Comparison of ENCODE assay signal across 24 cellular contexts in the genomic region with DNA sequence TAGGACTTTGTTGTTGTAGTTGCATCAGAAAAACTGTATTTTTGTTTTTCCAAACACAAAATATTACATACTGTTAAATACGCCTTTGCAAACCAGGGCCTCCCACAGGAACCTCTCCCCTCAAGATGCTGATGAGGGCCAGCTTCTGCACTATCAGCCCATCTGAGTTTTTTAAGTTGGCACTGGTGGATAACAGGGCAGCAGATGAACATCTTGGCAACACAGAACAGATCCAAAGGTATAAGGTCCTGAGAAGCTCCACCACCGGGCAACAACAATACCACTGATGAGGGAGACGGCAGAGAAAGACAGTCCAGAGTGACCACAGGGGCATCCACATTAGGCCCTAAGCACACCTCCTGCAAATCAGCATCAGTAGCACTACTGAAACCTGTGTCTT.
DNase-seq lines count a peak whose midpoint lies in the region; ATAC-seq, FAIRE-seq and TF ChIP-seq lines count a peak whose summit lies in the region.
"Had no signal": no experiment of that assay in that cellular context is flagged by ENCODE, and none has a peak within 500 bp of the region (broad histone marks: within the 10 kb centered on the region; RNA-seq: fewer than 3 reads in every experiment).

No MANE protein-coding gene starts in this region.

- no peak overlapping the region for H3K56ac ChIP-seq in mesendoderm (ENCODE audit: low read length)

- H3K4me2 ChIP-seq in HepG2 (ENCODE audit: low read depth, low read length) (no peak overlapping the region), mesendoderm (ENCODE audit: low read length) (no peak overlapping the region)

- H3K27me3 Mint-ChIP-seq in stimulated activated memory B cell treated with anti-CD40 and anti-IgM and Interleukin-4, amounts not matched to agents 10 μg/mL and 1 μg/mL and 100 μg/mL, for 72 hours: peaks cover 24% of the 10 kb centered on the region

- H3K27ac ChIP-seq in right lobe of liver: no peak overlapping the region
- H3K27ac ChIP-seq in HepG2 (ENCODE audit: extremely low read length, insufficient read depth, low read length): no peak overlapping the region
- no peak overlapping the region for H3K27ac ChIP-seq in sigmoid colon
- no peak overlapping the region for H3K27ac ChIP-seq in upper lobe of right lung
- H3K27ac ChIP-seq in mesendoderm (ENCODE audit: low read depth, low read length): no peak overlapping the region
- H3K27ac ChIP-seq: RWPE1 had no signal

- H2BK15ac ChIP-seq in mesendoderm (replicated peaks; ENCODE audit: low read depth): no peak overlapping the region

- no peak for TF ChIP-seq CTCF in right lobe of liver (IDR thresholded peaks at IDR 0.05)
- no peak for TF ChIP-seq CTCF in HepG2 (CRISPR knock-in tag; IDR thresholded peaks at IDR 0.05)
- no peak for TF ChIP-seq CTCF in sigmoid colon (IDR thresholded peaks at IDR 0.05)
- TF ChIP-seq CTCF in upper lobe of right lung (IDR thresholded peaks at IDR 0.05): no peak
- no peak for TF ChIP-seq CTCF in GM10248 (IDR thresholded peaks at IDR 0.05; ENCODE audit: control extremely low read depth, extremely low read depth, low read depth, missing control alignments)

- CTCF ChIA-PET in HepG2 (lab: Yijun Ruan, JAX; ENCODE audit: low intra/inter-chr PET ratio, low total read pairs): no interaction called here
- CTCF ChIA-PET in GM10248 (lab: Yijun Ruan, JAX): no interaction called here

- no peak overlapping the region for H4K5ac ChIP-seq in mesendoderm (ENCODE audit: low read length)

- POLR2A ChIA-PET in HepG2 (lab: Yijun Ruan, JAX): no interaction called here
- POLR2A ChIA-PET in GM10248 (lab: Yijun Ruan, JAX): no interaction called here

- no TSS peak for BruUV-seq in HepG2 (replicated peaks; lab: Mats Ljungman, UMichigan)

- FAIRE-seq in HepG2 (lab: Jason Lieb, UNC): no peak
- FAIRE-seq: G401.6, GM12878 had no signal

- no peak overlapping the region for H2AFZ ChIP-seq in HepG2 (ENCODE audit: low read length)

- no peak overlapping the region for H3K4me3 ChIP-seq in right lobe of liver
- no peak overlapping the region for H3K4me3 ChIP-seq in HepG2 (replicated peaks in 1 of 3; ENCODE audit: insufficient read depth in 1 of 3, low read depth in 2 of 3, low read length in 3 of 3)
- H3K4me3 ChIP-seq in sigmoid colon: no peak overlapping the region
- no peak overlapping the region for H3K4me3 ChIP-seq in upper lobe of right lung
- no peak overlapping the region for H3K4me3 ChIP-seq in mesendoderm (ENCODE audit: low read length)
- H3K4me3 ChIP-seq: GM12878 had no signal

- 84% methylated on average over 2 of the region's 3 CpGs for WGBS in right lobe of liver (ENCODE audit: insufficient coverage, low coverage, low lambda C conversion rate, missing lambda C conversion rate)
- 8% methylated on average over 3 of the region's 3 CpGs for WGBS in HepG2 (ENCODE audit: low lambda C conversion rate)
- 89 to 95% methylated on average over 3 of the region's 3 CpGs for WGBS in sigmoid colon, 2 donors
- no CpG with 5 or more reads among the region's 3 CpGs for WGBS in mesendoderm (ENCODE audit: extremely low coverage, insufficient coverage, low lambda C conversion rate)

- no peaks in the 10 kb centered on the region for H3K79me2 ChIP-seq in HepG2 (ENCODE audit: insufficient read depth, low read length)
- no peaks in the 10 kb centered on the region for H3K79me2 ChIP-seq in mesendoderm (ENCODE audit: control insufficient read depth, insufficient read depth, low read length)

- H3K18ac ChIP-seq in mesendoderm (ENCODE audit: low read length): no peak overlapping the region

- DNase-seq in right lobe of liver (peak in 2 of 3 donors; percentile 9 to 15), HepG2 (ENCODE audit: low spot score) (no peak), left lobe of liver (ENCODE audit: low spot score) (peak; percentile 10), sigmoid colon (peak; percentile 10), upper lobe of right lung (peak; percentile 1), GM10248 (ENCODE audit: extremely low spot score) (no peak), mesendoderm (no peak)
- DNase-seq: C1 segment of cervical spinal cord; Caco-2; CD4-positive, alpha-beta memory T cell; NCI-H1092; NCI-H1417 treated with DMSO at 0.1 percent for 48 hours; NCI-H1694 treated with DMSO at 0.1 percent for 48 hours; NCI-H2081; NCI-H2227 treated with DMSO at 0.1 percent for 48 hours; NCI-H510A; NCI-H69; SHP77 had no signal

- H3K27ac Mint-ChIP-seq in stimulated activated memory B cell treated with anti-CD40 and anti-IgM and Interleukin-4, amounts not matched to agents 10 μg/mL and 1 μg/mL and 100 μg/mL, for 72 hours: no peak overlapping the region
- H3K27ac Mint-ChIP-seq: CD4-positive, alpha-beta memory T cell had no signal

- in situ Hi-C loops in HepG2 (cut with HindIII; ENCODE audit: extremely low pct_ligation_motif_present, low pct_unique_long_range_greater_than_20kb): no loop called here

- H2BK120ac ChIP-seq in mesendoderm (ENCODE audit: low read depth, low read length): no peak overlapping the region

- H3K27me3 ChIP-seq in right lobe of liver: no peaks in the 10 kb centered on the region
- H3K27me3 ChIP-seq in HepG2 (ENCODE audit: control insufficient read depth in 1 of 2, insufficient read depth in 2 of 2, low read length in 2 of 2): peaks cover 11 to 69% of the 10 kb centered on the region in 2 experiments
- no peaks in the 10 kb centered on the region for H3K27me3 ChIP-seq in sigmoid colon
- no peaks in the 10 kb centered on the region for H3K27me3 ChIP-seq in upper lobe of right lung
- H3K27me3 ChIP-seq in mesendoderm (ENCODE audit: insufficient read depth, low read length, poor library complexity): no peaks in the 10 kb centered on the region

- no peaks in the 10 kb centered on the region for H3K9me3 ChIP-seq in right lobe of liver
- no peaks in the 10 kb centered on the region for H3K9me3 ChIP-seq in HepG2 (ENCODE audit: low read length)
- no peaks in the 10 kb centered on the region for H3K9me3 ChIP-seq in sigmoid colon
- H3K9me3 ChIP-seq in upper lobe of right lung: no peaks in the 10 kb centered on the region
- H3K9me3 ChIP-seq: Caco-2 had no signal

- no peak overlapping the region for H3K4ac ChIP-seq in mesendoderm (ENCODE audit: low read depth, low read length)

- no peak overlapping the region for H3K4me3 Mint-ChIP-seq in stimulated activated memory B cell treated with anti-CD40 and anti-IgM and Interleukin-4, amounts not matched to agents 10 μg/mL and 1 μg/mL and 100 μg/mL, for 72 hours
- H3K4me3 Mint-ChIP-seq: CD4-positive, alpha-beta memory T cell had no signal

- H4K8ac ChIP-seq in mesendoderm (ENCODE audit: low read depth, low read length): no peak overlapping the region

- H3K36me3 ChIP-seq in right lobe of liver (no peaks in the 10 kb centered on the region), HepG2 (replicated peaks in 1 of 2; ENCODE audit: control insufficient read depth in 1 of 2, insufficient read depth in 2 of 2, low read length in 2 of 2) (no peaks in the 10 kb centered on the region), sigmoid colon (no peaks in the 10 kb centered on the region), upper lobe of right lung (no peaks in the 10 kb centered on the region), mesendoderm (ENCODE audit: control insufficient read depth, insufficient read depth, low read length) (no peaks in the 10 kb centered on the region)

- TF ChIP-seq POLR2A in right lobe of liver (IDR thresholded peaks at IDR 0.05) (no peak), HepG2 (IDR thresholded peaks at IDR 0.05; ENCODE audit: insufficient read depth in 1 of 2, low read depth in 2 of 2, low read length in 2 of 2) (no peak), sigmoid colon (IDR thresholded peaks at IDR 0.05) (no peak)

- H3K4me1 ChIP-seq in right lobe of liver (no peaks in the 10 kb centered on the region), HepG2 (ENCODE audit: insufficient read depth, low read length) (no peaks in the 10 kb centered on the region), sigmoid colon (no peaks in the 10 kb centered on the region), upper lobe of right lung (no peaks in the 10 kb centered on the region), mesendoderm (ENCODE audit: control insufficient read depth, low read depth, low read length) (no peaks in the 10 kb centered on the region)
- H3K4me1 ChIP-seq: Caco-2 had no signal

- H3K9ac ChIP-seq in HepG2 (ENCODE audit: insufficient read depth, low read depth, low read length): no peak overlapping the region
- H3K9ac ChIP-seq in mesendoderm (ENCODE audit: low read length): no peak overlapping the region

- no peaks in the 10 kb centered on the region; the same call in 1 of the 2 replicates for H4K20me1 ChIP-seq in HepG2 (ENCODE audit: insufficient read depth, low read length)

- H2AK5ac ChIP-seq in mesendoderm (ENCODE audit: low read length): no peak overlapping the region

- H3K23ac ChIP-seq in mesendoderm (ENCODE audit: low read length): no peak overlapping the region

- no peak for TF ChIP-seq RAD21 in HepG2 (CRISPR knock-in tag; IDR thresholded peaks at IDR 0.05)

- no peak overlapping the region for H2BK5ac ChIP-seq in mesendoderm (ENCODE audit: low read length)

- ATAC-seq in right lobe of liver (no peak), HepG2 (no peak), left lobe of liver (no peak), upper lobe of right lung (no peak)
- ATAC-seq in stimulated activated memory B cell treated with anti-CD40 and anti-IgM and Interleukin-4, amounts not matched to agents 10 μg/mL and 1 μg/mL and 100 μg/mL, for 72 hours: no peak
- ATAC-seq: GM12878, HCT116, Panc1 had no signal

- H3K9me3 Mint-ChIP-seq in stimulated activated memory B cell treated with anti-CD40 and anti-IgM and Interleukin-4, amounts not matched to agents 10 μg/mL and 1 μg/mL and 100 μg/mL, for 72 hours: no peaks in the 10 kb centered on the region

- no peaks in the 10 kb centered on the region for H3K4me1 Mint-ChIP-seq in stimulated activated memory B cell treated with anti-CD40 and anti-IgM and Interleukin-4, amounts not matched to agents 10 μg/mL and 1 μg/mL and 100 μg/mL, for 72 hours

- intact Hi-C loops in right lobe of liver (cut with DNase I) (no loop called here), HepG2 (cut with micrococcal nuclease; ENCODE audit: unreplicated experiment) (no loop called here), sigmoid colon (cut with DNase I) (no loop called here), upper lobe of right lung (cut with DNase I) (no loop called here)

- TF ChIP-seq EP300 in HepG2 (IDR thresholded peaks at IDR 0.05; ENCODE audit: low read depth in 2 of 2, low read length in 2 of 2) (no peak), HepG2 (CRISPR knock-in tag; IDR thresholded peaks at IDR 0.05; ENCODE audit: borderline replicate concordance) (no peak), sigmoid colon (IDR thresholded peaks at IDR 0.05) (no peak)

- H3K36me3 Mint-ChIP-seq in stimulated activated memory B cell treated with anti-CD40 and anti-IgM and Interleukin-4, amounts not matched to agents 10 μg/mL and 1 μg/mL and 100 μg/mL, for 72 hours: no peaks in the 10 kb centered on the region
- H3K36me3 Mint-ChIP-seq: CD4-positive, alpha-beta memory T cell had no signal

- H3K79me1 ChIP-seq in mesendoderm (ENCODE audit: low read length): no peaks in the 10 kb centered on the region

TF ChIP-seq in HepG2, 621 proteins besides CTCF, POLR2A, EP300 and RAD21 (continues in another document):
- TF ChIP-seq PRMT3 (CRISPR knock-in tag; IDR thresholded peaks at IDR 0.05; ENCODE audit: borderline replicate concordance, low read depth): no peak
- TF ChIP-seq ZNF121 (CRISPR knock-in tag; IDR thresholded peaks at IDR 0.05): no peak

Comparison
In these comparisons a context has a peak if more than half of its experiments do, and no peak if none do; other contexts are left out.
1. DNase-seq: peak in right lobe of liver (2 of 3), left lobe of liver (single experiment), sigmoid colon (single experiment) and upper lobe of right lung (single experiment); none in HepG2 (single experiment), GM10248 (single experiment) and mesendoderm (single experiment).